8 cellular contexts compared by ENCODE assay signal in genomic region chr1:62621907-62622306, GRCh38. TPM values are rescaled to one million over a fixed set of nuclear protein-coding genes. Genes with fewer than 3 reads are reported as not detected.
DNase-seq lines count a peak whose midpoint lies in the region; ATAC-seq and TF ChIP-seq lines count a peak whose summit lies in the region.

No MANE protein-coding gene starts in this region.

- H3K4me1 Mint-ChIP-seq in Caco-2 (ENCODE audit: low read depth, unreplicated experiment) = no peaks in the 10 kb centered on the region

- H3K4me1 ChIP-seq in Caco-2 (peaks cover 10% of the 10 kb centered on the region), SJSA1 (replicated peaks) (no peaks in the 10 kb centered on the region; the same call in 1 of the 2 replicates)

- H3K27me3 ChIP-seq in Caco-2 (replicated peaks; ENCODE audit: control insufficient read depth, insufficient read depth, low read length) (no peaks in the 10 kb centered on the region), SJSA1 (replicated peaks) (no peaks in the 10 kb centered on the region)

- intact Hi-C loops in Caco-2 (cut with micrococcal nuclease; ENCODE audit: unreplicated experiment) = no loop called here

- no peaks in the 10 kb centered on the region for H3K9me3 ChIP-seq in Caco-2
- no peaks in the 10 kb centered on the region for H3K9me3 ChIP-seq in SJSA1 (replicated peaks)

- no peak overlapping the region for H3K27ac ChIP-seq in SJSA1

- H3K4me3 Mint-ChIP-seq in Caco-2 (ENCODE audit: unreplicated experiment) = no peak overlapping the region

- CTCF ChIA-PET in Caco-2 (lab: Charles Lee) = no interaction called here

- H3K27ac Mint-ChIP-seq in Caco-2 (ENCODE audit: unreplicated experiment) = peak overlapping the region; percentile 78

- BruUV-seq in Caco-2 (replicated peaks; lab: Mats Ljungman, UMichigan) = no TSS peak

- H3K4me3 ChIP-seq in Caco-2 (ENCODE audit: low read depth, low read length) (no peak overlapping the region), SJSA1 (no peak overlapping the region)

- H3K36me3 Mint-ChIP-seq in Caco-2 (ENCODE audit: insufficient read depth, unreplicated experiment) = peaks cover 13% of the 10 kb centered on the region

- peak; percentile 88 for ATAC-seq in HG03139 (IDR thresholded peaks at IDR 0.05; ENCODE audit: unreplicated experiment)

- H3K36me3 ChIP-seq in Caco-2 (ENCODE audit: control insufficient read depth, insufficient read depth, low read length) (no peaks in the 10 kb centered on the region), SJSA1 (peaks cover 4% of the 10 kb centered on the region; the same call in 1 of the 2 replicates)

- no peaks in the 10 kb centered on the region for H3K9me3 Mint-ChIP-seq in Caco-2 (ENCODE audit: unreplicated experiment)

- POLR2A ChIA-PET in Caco-2 (lab: Charles Lee) = no interaction called here

- TF ChIP-seq CTCF in Caco-2 (IDR thresholded peaks at IDR 0.05; ENCODE audit: insufficient read depth in 1 of 2, low read depth in 1 of 2, low read length in 1 of 2, severe bottlenecking in 1 of 2, unreplicated experiment in 1 of 2) = no peak

- H3K27me3 Mint-ChIP-seq in Caco-2 (ENCODE audit: insufficient read depth, unreplicated experiment) = no peaks in the 10 kb centered on the region

- DNase-seq in Caco-2 (peak; percentile 54 to 67), GM19240 (ENCODE audit: insufficient read length, low spot score) (peak; percentile 3), SJSA1 (ENCODE audit: low read depth in 1 of 2, low spot score in 2 of 2) (peak; percentile 47 to 50), iris pigment epithelial cell (ENCODE audit: low read depth) (peak; percentile 98), D341Med (ENCODE audit: low spot score) (no peak), cortex of kidney (lab: John Stamatoyannopoulos, UW) (no peak)
- DNase-seq in NK-92 treated with Interleukin-12 subunit alpha and Interleukin-12 subunit beta, amount 100 ng/mL, for 24 hours (lab: John Stamatoyannopoulos, UW) = no peak

RNA-seq across cellular contexts. Expression of gene ANGPTL3, which starts 24.6 kb away (rescaled TPM):
- total RNA-seq in Caco-2 (2022) = 0.77 and 0.86 TPM in 2 replicates
- total RNA-seq in SJSA1 (2014; rRNA removed; shearing (Covaris generic)) = not detected in 2 replicates

Comparison
In these comparisons a context has a peak if more than half of its experiments do, and no peak if none do; other contexts are left out.
1. DNase-seq: peak in Caco-2 (2 of 2), GM19240 (single experiment), SJSA1 (2 of 2) and iris pigment epithelial cell (single experiment); none in D341Med (single experiment), cortex of kidney (single experiment) and NK-92 treated with Interleukin-12 subunit alpha and Interleukin-12 subunit beta, amount 100 ng/mL, for 24 hours (single experiment).